Comparison of ENCODE assay signal across 8 cellular contexts in the genomic region with DNA sequence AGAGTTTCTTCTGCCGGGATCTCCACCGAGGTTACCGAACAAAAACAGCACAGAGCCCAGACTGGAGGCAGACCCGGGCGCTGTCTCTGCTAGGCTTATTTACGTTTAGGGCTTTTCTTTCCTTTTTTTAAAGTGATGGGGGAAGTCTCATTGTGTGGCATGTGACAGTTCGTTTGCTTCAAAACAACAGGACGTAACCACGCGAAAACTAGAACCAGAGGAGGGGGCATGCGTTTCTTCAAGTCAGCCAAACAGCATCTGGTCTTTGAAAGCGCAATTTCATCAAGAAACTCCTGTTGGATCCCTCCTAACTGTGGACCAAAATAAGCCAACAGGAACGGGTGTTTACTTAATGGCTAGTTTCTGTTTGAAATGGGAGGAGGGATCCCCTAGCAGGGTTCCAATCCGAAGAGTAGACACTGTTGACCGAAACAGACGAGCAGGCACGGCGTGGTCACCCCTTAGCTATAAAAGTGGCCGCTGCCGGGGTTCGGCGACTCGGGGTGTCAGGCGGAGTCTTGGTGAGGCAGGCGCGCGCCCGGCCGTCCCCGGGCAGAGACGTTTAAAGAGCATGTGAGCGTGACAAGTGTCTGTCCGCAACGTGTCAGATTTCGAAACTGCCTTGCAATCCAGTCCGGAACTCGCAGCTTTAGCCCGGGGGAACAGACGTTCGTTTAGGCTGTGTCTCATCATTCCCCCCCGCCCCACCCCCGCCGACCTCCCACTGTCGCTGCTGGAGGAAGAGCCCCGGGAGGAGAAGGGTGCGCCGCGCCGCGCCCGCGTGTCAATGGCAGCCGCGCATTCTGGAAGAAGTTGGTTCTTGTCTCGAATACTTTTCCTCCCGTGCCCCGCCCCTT. TPM values are rescaled to one million over a fixed set of nuclear protein-coding genes. Genes with fewer than 3 reads are reported as not detected.
A peak's percentile ranks its signal among the peaks of the same experiment; 100 is the strongest.
DNase-seq lines count a peak whose midpoint lies in the region; ATAC-seq, FAIRE-seq and TF ChIP-seq lines count a peak whose summit lies in the region.

No MANE protein-coding gene starts in this region.

- TF ChIP-seq CTCF in Peyer's patch (IDR thresholded peaks at IDR 0.05) (no peak), fibroblast of lung (conservative IDR thresholded peaks at IDR 0.05 in 1 of 2, IDR thresholded peaks at IDR 0.05 in 1 of 2; ENCODE audit: low read depth in 1 of 2, low read length in 2 of 2) (no peak), nephron progenitor cell (IDR thresholded peaks at IDR 0.05) (no peak)

- H3K27ac Mint-ChIP-seq in nephron progenitor cell = peak overlapping the region; percentile 100
- peak overlapping the region; percentile 99 to 100 for H3K27ac Mint-ChIP-seq in stimulated activated naive CD8-positive, alpha-beta T cell treated with anti-CD3 and anti-CD28 coated beads, Interleukin-15, amount 100 ng/mL, for 72 hours

- TF ChIP-seq POLR2A in Peyer's patch (IDR thresholded peaks at IDR 0.05) = peak; percentile 78 to 83

- no peaks in the 10 kb centered on the region for H3K27me3 Mint-ChIP-seq in nephron progenitor cell (ENCODE audit: low read depth, poor library complexity)
- no peaks in the 10 kb centered on the region for H3K27me3 Mint-ChIP-seq in stimulated activated naive CD8-positive, alpha-beta T cell treated with anti-CD3 and anti-CD28 coated beads, Interleukin-15, amount 100 ng/mL, for 72 hours

- no peaks in the 10 kb centered on the region for H3K9me3 Mint-ChIP-seq in nephron progenitor cell
- no peaks in the 10 kb centered on the region for H3K9me3 Mint-ChIP-seq in stimulated activated naive CD8-positive, alpha-beta T cell treated with anti-CD3 and anti-CD28 coated beads, Interleukin-15, amount 100 ng/mL, for 72 hours

- H3K4me2 ChIP-seq in BLaER1 treated with 17β-estradiol and CSF1 and Interleukin-3, amounts not matched to agents 10 nM and 100 nM = peak overlapping the region; percentile 78 to 94 (median 90)
- H3K4me2 ChIP-seq in fibroblast of lung (ENCODE audit: extremely low read depth, insufficient read depth, low read length) = peak overlapping the region; percentile 93

- peak overlapping the region; percentile 97 to 100 (median 99) for H3K9ac ChIP-seq in BLaER1 treated with 17β-estradiol and CSF1 and Interleukin-3, amounts not matched to agents 10 nM and 100 nM
- H3K9ac ChIP-seq in fibroblast of lung (ENCODE audit: insufficient read depth, low read length) = peak overlapping the region; percentile 65

- no peaks in the 10 kb centered on the region for H3K9me3 ChIP-seq in BLaER1 treated with 17β-estradiol and CSF1 and Interleukin-3, amounts not matched to agents 10 nM and 100 nM (replicated peaks in 1 of 11)
- H3K9me3 ChIP-seq in Peyer's patch = no peaks in the 10 kb centered on the region
- no peaks in the 10 kb centered on the region for H3K9me3 ChIP-seq in fibroblast of lung (ENCODE audit: control insufficient read depth, insufficient read depth, low read depth, low read length)

- H3K4me3 ChIP-seq in BLaER1 treated with 17β-estradiol and CSF1 and Interleukin-3, amounts not matched to agents 10 nM and 100 nM = peak overlapping the region; percentile 93 to 100 (median 96)
- H3K4me3 ChIP-seq in Peyer's patch (peak overlapping the region; percentile 65 to 76 (median 71)), fibroblast of lung (replicated peaks in 1 of 4; ENCODE audit: control extremely low read depth in 1 of 4, insufficient read depth in 1 of 4, low read depth in 3 of 4, low read length in 4 of 4) (peak overlapping the region; percentile 63 to 97 (median 74))

- DNase-seq in GM19239 (ENCODE audit: insufficient read length, low spot score) (no peak), Peyer's patch (peak; percentile 86 to 95 (median 90)), activated T-helper 1 cell treated with Interleukin-2 at 50 U/mL for 16 hours (ENCODE audit: low read depth) (peak; percentile 67), fibroblast of lung (ENCODE audit: low read depth in 2 of 2) (peak; percentile 81 to 94), nephron progenitor cell (peak; percentile 79)
- DNase-seq in stimulated activated naive CD8-positive, alpha-beta T cell treated with anti-CD3 and anti-CD28 coated beads, Interleukin-15, amount 100 ng/mL, for 72 hours = peak; percentile 88

- peaks cover 0 to 25% (median 8%) of the 10 kb centered on the region in 11 experiments; a peak in 10 of 22 replicates for H3K36me3 ChIP-seq in BLaER1 treated with 17β-estradiol and CSF1 and Interleukin-3, amounts not matched to agents 10 nM and 100 nM
- H3K36me3 ChIP-seq in Peyer's patch (no peaks in the 10 kb centered on the region), fibroblast of lung (ENCODE audit: control insufficient read depth, insufficient read depth, low read length) (no peaks in the 10 kb centered on the region)

- H3K4me3 Mint-ChIP-seq in nephron progenitor cell = peak overlapping the region; percentile 91
- peak overlapping the region; percentile 86 for H3K4me3 Mint-ChIP-seq in stimulated activated naive CD8-positive, alpha-beta T cell treated with anti-CD3 and anti-CD28 coated beads, Interleukin-15, amount 100 ng/mL, for 72 hours

- H3K27me3 ChIP-seq in BLaER1 treated with 17β-estradiol and CSF1 and Interleukin-3, amounts not matched to agents 10 nM and 100 nM = no peaks in the 10 kb centered on the region
- H3K27me3 ChIP-seq in Peyer's patch = no peaks in the 10 kb centered on the region
- no peaks in the 10 kb centered on the region for H3K27me3 ChIP-seq in fibroblast of lung (ENCODE audit: control insufficient read depth, insufficient read depth, low read length)

- H3K79me2 ChIP-seq in fibroblast of lung (ENCODE audit: control insufficient read depth, insufficient read depth, low read length) = peaks cover 31% of the 10 kb centered on the region

- no peak overlapping the region for H2AFZ ChIP-seq in fibroblast of lung (ENCODE audit: low read length)

- ATAC-seq in HG03457 (IDR thresholded peaks at IDR 0.05; ENCODE audit: unreplicated experiment) = peak; percentile 46
- peak; percentile 57 for ATAC-seq in stimulated activated naive CD8-positive, alpha-beta T cell treated with anti-CD3 and anti-CD28 coated beads, Interleukin-15, amount 100 ng/mL, for 72 hours

- H3K4me1 Mint-ChIP-seq in nephron progenitor cell = peaks cover 50% of the 10 kb centered on the region
- H3K4me1 Mint-ChIP-seq in stimulated activated naive CD8-positive, alpha-beta T cell treated with anti-CD3 and anti-CD28 coated beads, Interleukin-15, amount 100 ng/mL, for 72 hours = peaks cover 28% of the 10 kb centered on the region

- H3K4me1 ChIP-seq in BLaER1 treated with 17β-estradiol and CSF1 and Interleukin-3, amounts not matched to agents 10 nM and 100 nM = peaks cover 17 to 27% (median 24%) of the 10 kb centered on the region in 10 experiments
- H3K4me1 ChIP-seq in Peyer's patch = peaks cover 0 to 13% (median 2%) of the 10 kb centered on the region in 4 donors
- peaks cover 3% of the 10 kb centered on the region for H3K4me1 ChIP-seq in fibroblast of lung (ENCODE audit: control insufficient read depth, extremely low read depth, insufficient read depth, low read length)

- H3K27ac ChIP-seq in BLaER1 treated with 17β-estradiol and CSF1 and Interleukin-3, amounts not matched to agents 10 nM and 100 nM = peak overlapping the region; percentile 97 to 100 (median 99)
- H3K27ac ChIP-seq in Peyer's patch (peak overlapping the region; percentile 97 to 98 (median 97)), fibroblast of lung (ENCODE audit: insufficient read depth, low read length) (peak overlapping the region; percentile 97)

- FAIRE-seq in GM19239 (lab: Jason Lieb, UNC) = peak; percentile 84

- no peaks in the 10 kb centered on the region for H3K36me3 Mint-ChIP-seq in nephron progenitor cell (ENCODE audit: low read depth)

- H4K20me1 ChIP-seq in BLaER1 treated with 17β-estradiol and CSF1 and Interleukin-3, amounts not matched to agents 10 nM and 100 nM = peaks cover 13 to 32% (median 28%) of the 10 kb centered on the region in 11 experiments; a peak in 20 of 22 replicates
- no peaks in the 10 kb centered on the region for H4K20me1 ChIP-seq in fibroblast of lung (ENCODE audit: control insufficient read depth, extremely low read depth, insufficient read depth, low read length)

RNA-seq across cellular contexts. Expression of gene TGIF1, which starts 0.9 kb away (rescaled TPM):
- 10 to 100 TPM; 21.0 to 49.5 (median 35.3) TPM for total RNA-seq in Peyer's patch
- 157 and 163 TPM in 2 replicates for total RNA-seq in fibroblast of lung
- polyA plus RNA-seq in fibroblast of lung = 64.7 and 100 TPM in 2 replicates
- 33.3 and 41.6 TPM in 2 replicates for polyA plus RNA-seq in fibroblast of lung (2012)
- polyA minus RNA-seq in fibroblast of lung (ENCODE audit: low replicate concordance) = 51.2 and 55.0 TPM in 2 replicates
